Comparison of ENCODE assay signal across 7 cellular contexts in genomic region chr2:15159751-15160177, GRCh38.
A peak's percentile ranks its signal among the peaks of the same experiment; 100 is the strongest.
DNase-seq lines count a peak whose midpoint lies in the region; TF ChIP-seq lines count a peak whose summit lies in the region.

No MANE protein-coding gene starts in this region.

- intact Hi-C loops in ascending aorta (cut with DNase I): no loop called here
- intact Hi-C loops in sigmoid colon (cut with DNase I): loop anchor here (5.0 kb wide), 1 partner anchor 527 kb away; the partner anchor contains the start of gene LRATD1

- no peak overlapping the region for H3K27ac ChIP-seq in ascending aorta
- H3K27ac ChIP-seq in sigmoid colon: no peak overlapping the region

- WGBS in sigmoid colon, 2 donors: 30 to 39% methylated on average over 3 of the region's 3 CpGs

- H3K36me3 ChIP-seq in ascending aorta (no peaks in the 10 kb centered on the region), sigmoid colon (no peaks in the 10 kb centered on the region)

- no peak for TF ChIP-seq EP300 in sigmoid colon (IDR thresholded peaks at IDR 0.05)

- peak; percentile 51 for DNase-seq in EH (ENCODE audit: low read depth)
- DNase-seq in HT-29 (ENCODE audit: low spot score): peak; percentile 66
- DNase-seq in OCI-M1 (lab: John Stamatoyannopoulos, UW): peak; percentile 69
- DNase-seq in erythroblast (lab: John Stamatoyannopoulos, UW): peak; percentile 22 to 39
- DNase-seq in pons (ENCODE audit: low spot score): peak; percentile 80
- DNase-seq in ascending aorta (ENCODE audit: low spot score in 2 of 2): no peak
- no peak for DNase-seq in sigmoid colon

- no peak for TF ChIP-seq POLR2A in erythroblast (IDR thresholded peaks at IDR 0.05; ENCODE audit: low read length)
- no peak for TF ChIP-seq POLR2A in sigmoid colon (IDR thresholded peaks at IDR 0.05)

- TF ChIP-seq CTCF in ascending aorta (IDR thresholded peaks at IDR 0.05) (peak in 1 of 3 experiments; percentile 30), sigmoid colon (IDR thresholded peaks at IDR 0.05) (peak in 2 of 4 experiments; percentile 21 to 45)

- no peak overlapping the region for H3K4me3 ChIP-seq in ascending aorta
- H3K4me3 ChIP-seq in sigmoid colon: no peak overlapping the region

- H3K9me3 ChIP-seq in ascending aorta: no peaks in the 10 kb centered on the region
- H3K9me3 ChIP-seq in sigmoid colon: no peaks in the 10 kb centered on the region

- H3K4me1 ChIP-seq in ascending aorta (no peaks in the 10 kb centered on the region), sigmoid colon (no peaks in the 10 kb centered on the region)

- no peaks in the 10 kb centered on the region for H3K27me3 ChIP-seq in ascending aorta
- no peaks in the 10 kb centered on the region for H3K27me3 ChIP-seq in sigmoid colon

Comparison
In these comparisons a context has a peak if more than half of its experiments do, and no peak if none do; other contexts are left out.
1. DNase-seq: peak in EH (single experiment), HT-29 (single experiment), OCI-M1 (single experiment), erythroblast (2 of 2) and pons (single experiment); none in ascending aorta (0 of 2) and sigmoid colon (single experiment).